17 cellular contexts compared by ENCODE assay signal in the genomic region with DNA sequence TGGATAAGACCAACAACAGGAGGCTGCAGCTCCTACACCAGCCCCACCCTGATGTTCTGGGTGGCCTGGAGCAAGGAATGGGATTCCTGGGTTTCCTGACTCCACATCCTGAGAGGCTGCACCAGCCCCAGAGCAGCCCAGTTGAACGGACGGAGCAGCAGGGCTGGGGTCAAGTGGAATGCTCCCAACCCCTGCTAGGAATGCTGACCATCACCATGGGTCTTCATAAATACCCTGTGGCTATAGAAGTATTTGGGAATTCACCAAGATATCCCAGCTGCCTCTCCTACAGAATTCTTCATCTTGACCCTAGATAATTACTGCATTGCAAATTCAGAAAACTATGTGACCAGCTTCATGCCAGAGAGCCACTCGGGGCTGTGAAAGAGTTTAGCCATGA.
DNase-seq lines count a peak whose midpoint lies in the region; ATAC-seq and TF ChIP-seq lines count a peak whose summit lies in the region.
"Had no signal": no experiment of that assay in that cellular context is flagged by ENCODE, and none has a peak within 500 bp of the region (broad histone marks: within the 10 kb centered on the region; RNA-seq: fewer than 3 reads in every experiment).

No MANE protein-coding gene starts in this region.

- H3K4ac ChIP-seq in mesendoderm (ENCODE audit: low read depth, low read length): no peak overlapping the region

- H3K4me3 ChIP-seq in astrocyte of the spinal cord (ENCODE audit: low read depth, low read length): no peak overlapping the region
- no peak overlapping the region for H3K4me3 ChIP-seq in mesendoderm (ENCODE audit: low read length)
- H3K4me3 ChIP-seq in vagina: no peak overlapping the region
- H3K4me3 ChIP-seq: heart left ventricle, thyroid gland had no signal

- H3K4me1 ChIP-seq in mesendoderm (ENCODE audit: control insufficient read depth, low read depth, low read length) (no peaks in the 10 kb centered on the region), vagina (peaks cover 32% of the 10 kb centered on the region)
- H3K4me1 ChIP-seq: thyroid gland had no signal

- H3K9me3 Mint-ChIP-seq in HFFc6: no peaks in the 10 kb centered on the region

- H3K23ac ChIP-seq in mesendoderm (ENCODE audit: low read length): no peak overlapping the region

- DNase-seq in HFFc6 (peak; percentile 96), astrocyte of the spinal cord (ENCODE audit: low read depth, low spot score) (peak; percentile 91), mesendoderm (peak; percentile 58), vagina (ENCODE audit: extremely low spot score in 2 of 2) (no peak)
- DNase-seq: activated CD4-positive, CD25-positive, alpha-beta regulatory T cell treated with anti-CD3 and anti-CD28 coated beads, Interleukin-2, amount 50 U/mL, for 72 hours; activated naive CD4-positive, alpha-beta T cell treated with Interleukin-2 at 50 U/mL for 16 hours; caudate nucleus; heart left ventricle; KG1; NCI-H146; NCI-H69; RPMI8226; stimulated activated CD4-positive, alpha-beta T cell treated with anti-CD3 and anti-CD28 coated beads, Interleukin-1b, Interleukin-23, amount 100 ng/mL, for 48 hours; thyroid gland had no signal

- H3K27me3 ChIP-seq in mesendoderm (ENCODE audit: insufficient read depth, low read length, poor library complexity) (no peaks in the 10 kb centered on the region), vagina (no peaks in the 10 kb centered on the region)
- H3K27me3 ChIP-seq: heart left ventricle, thyroid gland had no signal

- WGBS in mesendoderm (ENCODE audit: extremely low coverage, insufficient coverage, low lambda C conversion rate): no CpG with 5 or more reads among the region's 3 CpGs

- in situ Hi-C loops in astrocyte of the spinal cord (cut with HindIII; ENCODE audit: low sequenced_read_pairs): no loop called here

- TF ChIP-seq POLR2A in vagina (IDR thresholded peaks at IDR 0.05): no peak

- H3K4me2 ChIP-seq in mesendoderm (ENCODE audit: low read length): no peak overlapping the region

- H2BK15ac ChIP-seq in mesendoderm (replicated peaks; ENCODE audit: low read depth): no peak overlapping the region

- TF ChIP-seq CTCF in HFFc6 (IDR thresholded peaks at IDR 0.05) (no peak), astrocyte of the spinal cord (IDR thresholded peaks at IDR 0.05; ENCODE audit: low read depth, low read length) (no peak), vagina (IDR thresholded peaks at IDR 0.05) (no peak)

- ATAC-seq in GM21717 (IDR thresholded peaks at IDR 0.05; ENCODE audit: unreplicated experiment): no peak
- no peak for ATAC-seq in HG02759 (IDR thresholded peaks at IDR 0.05; ENCODE audit: unreplicated experiment)
- ATAC-seq in HG03439 (IDR thresholded peaks at IDR 0.05; ENCODE audit: unreplicated experiment): no peak
- ATAC-seq: heart left ventricle had no signal

- H3K9ac ChIP-seq in mesendoderm (ENCODE audit: low read length): no peak overlapping the region

- no peak overlapping the region for H2BK5ac ChIP-seq in mesendoderm (ENCODE audit: low read length)

- H2AK5ac ChIP-seq in mesendoderm (ENCODE audit: low read length): no peak overlapping the region

- H3K27ac Mint-ChIP-seq in HFFc6: peak overlapping the region; percentile 92

- H3K27me3 Mint-ChIP-seq in HFFc6 (ENCODE audit: insufficient read depth): no peaks in the 10 kb centered on the region; the same call in none of the 2 replicates

- H3K4me1 Mint-ChIP-seq in HFFc6 (ENCODE audit: low read depth): peaks cover 72% of the 10 kb centered on the region

- no peaks in the 10 kb centered on the region for H3K9me3 ChIP-seq in vagina
- H3K9me3 ChIP-seq: thyroid gland had no signal

- H3K27ac ChIP-seq in mesendoderm (ENCODE audit: low read depth, low read length) (no peak overlapping the region), vagina (peak overlapping the region; percentile 66)
- H3K27ac ChIP-seq: thyroid gland had no signal

- H4K5ac ChIP-seq in mesendoderm (ENCODE audit: low read length): no peak overlapping the region

- no peak overlapping the region for H2BK120ac ChIP-seq in mesendoderm (ENCODE audit: low read depth, low read length)

- H3K36me3 ChIP-seq in mesendoderm (ENCODE audit: control insufficient read depth, insufficient read depth, low read length) (no peaks in the 10 kb centered on the region), vagina (no peaks in the 10 kb centered on the region)
- H3K36me3 ChIP-seq: heart left ventricle, thyroid gland had no signal

- no peak overlapping the region for H3K18ac ChIP-seq in mesendoderm (ENCODE audit: low read length)

- H3K4me3 Mint-ChIP-seq in HFFc6: peak overlapping the region; percentile 61

- no peak overlapping the region for H3K56ac ChIP-seq in mesendoderm (ENCODE audit: low read length)

- no peaks in the 10 kb centered on the region for H3K79me1 ChIP-seq in mesendoderm (ENCODE audit: low read length)

- intact Hi-C loops in vagina (cut with DNase I): no loop called here

- H3K79me2 ChIP-seq in mesendoderm (ENCODE audit: control insufficient read depth, insufficient read depth, low read length): no peaks in the 10 kb centered on the region

- no peak overlapping the region for H4K8ac ChIP-seq in mesendoderm (ENCODE audit: low read depth, low read length)

- H3K36me3 Mint-ChIP-seq in HFFc6 (ENCODE audit: low read depth): peaks cover 17% of the 10 kb centered on the region

Comparison
In these comparisons a context has a peak if more than half of its experiments do, and no peak if none do; other contexts are left out.
1. DNase-seq: peak in HFFc6 (single experiment), astrocyte of the spinal cord (single experiment) and mesendoderm (single experiment); none in vagina (0 of 2).